In genomic region chrX:135973025-135973547, GRCh38 we compare ENCODE assay signal across 8 cellular contexts. TPM values are rescaled to one million over a fixed set of nuclear protein-coding genes. Genes with fewer than 3 reads are reported as not detected.
A peak's percentile ranks its signal among the peaks of the same experiment; 100 is the strongest.
DNase-seq lines count a peak whose midpoint lies in the region; ATAC-seq, FAIRE-seq and TF ChIP-seq lines count a peak whose summit lies in the region.

No MANE protein-coding gene starts in this region.

- peak; percentile 5 to 19 for DNase-seq in cardiac muscle cell (ENCODE audit: low read depth in 1 of 2, low spot score in 1 of 2)
- no peak for DNase-seq in cardiac septum (ENCODE audit: low spot score)
- DNase-seq in foreskin fibroblast, result peak in 1 of 2 donors; percentile 35
- DNase-seq in pancreas, result peak in 3 of 6 donors; percentile 1 to 14 (median 11)
- DNase-seq in DMS79 (lab: John Stamatoyannopoulos, UW), result no peak
- no peak for DNase-seq in central memory CD4-positive, alpha-beta T cell

- H3K9me3 ChIP-seq in cardiac muscle cell (ENCODE audit: low read depth), result no peaks in the 10 kb centered on the region
- H3K9me3 ChIP-seq in pancreas, result no peaks in the 10 kb centered on the region

- peak overlapping the region; percentile 94 for H3K27ac ChIP-seq in cardiac muscle cell
- peak overlapping the region; percentile 70 to 82 (median 80) for H3K27ac ChIP-seq in pancreas

- ATAC-seq in HG03175 (IDR thresholded peaks at IDR 0.05; ENCODE audit: unreplicated experiment) (peak; percentile 49), pancreas (peak; percentile 30 to 59 (median 48))

- WGBS in pancreas, 2 donors, result 2 to 27% methylated on average over 10 of the region's 10 CpGs

- no peak for TF ChIP-seq CTCF in cardiac muscle cell (IDR thresholded peaks at IDR 0.05; ENCODE audit: low read depth, low read length)
- no peak for TF ChIP-seq CTCF in WI38 (IDR thresholded peaks at IDR 0.05; ENCODE audit: low read depth, low read length)
- TF ChIP-seq CTCF in foreskin fibroblast (IDR thresholded peaks at IDR 0.05; ENCODE audit: low read depth, low read length), result no peak
- no peak for TF ChIP-seq CTCF in pancreas (IDR thresholded peaks at IDR 0.05)

- H3K4me3 ChIP-seq in cardiac muscle cell, result peak overlapping the region; percentile 96
- H3K4me3 ChIP-seq in WI38 (ENCODE audit: low read depth, low read length), result peak overlapping the region; percentile 77
- peak overlapping the region; percentile 69 to 83 for H3K4me3 ChIP-seq in foreskin fibroblast (ENCODE audit: low read depth in 1 of 2, low read length in 2 of 2)
- peak overlapping the region; percentile 19 to 59 (median 40) for H3K4me3 ChIP-seq in pancreas

- H3K27me3 ChIP-seq in cardiac muscle cell (no peaks in the 10 kb centered on the region), pancreas (no peaks in the 10 kb centered on the region)

- FAIRE-seq in pancreas (lab: Jason Lieb, UNC), result no peak

- H3K4me1 ChIP-seq in cardiac muscle cell (ENCODE audit: low read depth) (no peaks in the 10 kb centered on the region), pancreas (peaks cover 0 to 6% (median 0%) of the 10 kb centered on the region in 3 donors)

- intact Hi-C loops in cardiac septum (cut with DNase I) (no loop called here), pancreas (cut with DNase I) (no loop called here)

- H3K36me3 ChIP-seq in cardiac muscle cell (no peaks in the 10 kb centered on the region), pancreas (no peaks in the 10 kb centered on the region)

RNA-seq across cellular contexts. Expression of gene MMGT1, which starts 0.7 kb away (rescaled TPM):
- total RNA-seq in cardiac muscle cell, result 8.3 and 8.5 TPM in 2 replicates
- polyA plus RNA-seq in cardiac muscle cell, result 9.5 and 10.5 TPM in 2 replicates
- 29.5 TPM for total RNA-seq in cardiac septum
- total RNA-seq in pancreas, result 10 to 100 TPM in 4 of 6 donors, 1 to 10 TPM in 2; 6.7 to 15.6 (median 11.7) TPM
- 1 to 10 TPM; 1.4 to 7.0 TPM for polyA plus RNA-seq in pancreas

RNA-seq across cellular contexts. Expression of gene SLC9A6, which starts 12.1 kb away (rescaled TPM):
- total RNA-seq in cardiac muscle cell (12.0 and 13.2 TPM in 2 replicates), cardiac septum (12.5 TPM), pancreas (1 to 10 TPM; 2.1 to 8.3 (median 4.4) TPM)
- polyA plus RNA-seq in cardiac muscle cell (11.8 and 12.3 TPM in 2 replicates), pancreas (1 to 10 TPM; 2.8 to 6.2 TPM)

Comparison
In these comparisons a context has a peak if more than half of its experiments do, and no peak if none do; other contexts are left out.
1. DNase-seq: peak in cardiac muscle cell (2 of 2); none in cardiac septum (single experiment), DMS79 (single experiment) and central memory CD4-positive, alpha-beta T cell (single experiment).
2. H3K4me3 ChIP-seq: peak in every context shown above with its lines; median percentile 96 in cardiac muscle cell; 77 in WI38; 76 in foreskin fibroblast; 40 in pancreas.